ENCODE assay signal across 23 cellular contexts in genomic region chr6:106966229-106966628, GRCh38.
"Had no signal": no experiment of that assay in that cellular context is flagged by ENCODE, and none has a peak within 500 bp of the region (broad histone marks: within the 10 kb centered on the region; RNA-seq: fewer than 3 reads in every experiment).

No MANE protein-coding gene starts in this region.

- H3K4me3 Mint-ChIP-seq: activated B cell treated with CpG ODN at 0.5 μM for 24 hours; activated CD8-positive, alpha-beta T cell treated with anti-CD3 and anti-CD28 coated beads for 36 hours; activated naive CD8-positive, alpha-beta T cell; activated T-cell treated with anti-CD3 and anti-CD28 coated beads, Interleukin-2, amount 50 U/mL, for 4 hours; brain; natural killer cell treated with Interleukin-12 subunit alpha and Interleukin-12 subunit beta and Interleukin-15 and Interleukin-18, amount 100 ng/mL, for 72 hours had no signal

- DNase-seq: activated B cell treated with CpG ODN at 0.5 μM for 24 hours; activated CD4-positive, alpha-beta T cell treated with anti-CD3 and anti-CD28 coated beads for 48 hours; activated CD8-positive, alpha-beta T cell treated with anti-CD3 and anti-CD28 coated beads for 36 hours; activated effector memory CD4-positive, alpha-beta T cell treated with anti-CD3 and anti-CD28 coated beads, Interleukin-2, amount 50 U/mL, for 16 hours; activated T-cell treated with anti-CD3 and anti-CD28 coated beads, Interleukin-2, amount 50 U/mL, for 4 hours; amygdala; cortex of kidney; effector CD4-positive, alpha-beta T cell; left lung; mesenchymal stem cell; occipital lobe; stimulated activated CD4-positive, alpha-beta T cell treated with anti-CD3 and anti-CD28 coated beads, Interleukin-15, amount 100 ng/mL, for 24 hours; stimulated activated CD4-positive, alpha-beta T cell treated with anti-CD3 and anti-CD28 coated beads, Interleukin-4, amount 100 ng/mL, for 24 hours; stimulated activated naive CD4-positive, alpha-beta T cell; tibial artery had no signal

- H3K27me3 Mint-ChIP-seq: activated B cell treated with CpG ODN at 0.5 μM for 24 hours, brain, progenitor cell of endocrine pancreas had no signal

- H3K27ac ChIP-seq: left lung, right atrium auricular region, skin epidermis, tibial artery, vagina had no signal

- H3K36me3 Mint-ChIP-seq: activated naive CD8-positive, alpha-beta T cell; natural killer cell treated with Interleukin-12 subunit alpha and Interleukin-12 subunit beta and Interleukin-15 and Interleukin-18, amount 100 ng/mL, for 72 hours had no signal

- FAIRE-seq: islet of Langerhans had no signal

- ATAC-seq: activated CD8-positive, alpha-beta T cell treated with anti-CD3 and anti-CD28 coated beads for 36 hours; activated T-cell treated with anti-CD3 and anti-CD28 coated beads, Interleukin-2, amount 50 U/mL, for 4 hours; left lung; natural killer cell treated with Interleukin-12 subunit alpha and Interleukin-12 subunit beta and Interleukin-15 and Interleukin-18, amount 100 ng/mL, for 72 hours had no signal

- H3K9me3 ChIP-seq: left lung, right atrium auricular region, tibial artery, vagina had no signal

- H3K36me3 ChIP-seq: left lung, right atrium auricular region, tibial artery, vagina had no signal

- H3K27me3 ChIP-seq: right atrium auricular region, vagina had no signal

- H3K27ac Mint-ChIP-seq: activated B cell treated with CpG ODN at 0.5 μM for 24 hours; activated CD8-positive, alpha-beta T cell treated with anti-CD3 and anti-CD28 coated beads for 36 hours; activated naive CD8-positive, alpha-beta T cell; brain; natural killer cell treated with Interleukin-12 subunit alpha and Interleukin-12 subunit beta and Interleukin-15 and Interleukin-18, amount 100 ng/mL, for 72 hours had no signal

- H3K9me3 Mint-ChIP-seq: activated CD8-positive, alpha-beta T cell treated with anti-CD3 and anti-CD28 coated beads for 36 hours had no signal

- H3K4me1 ChIP-seq: left lung, right atrium auricular region, vagina had no signal

- H3K4me3 ChIP-seq: left lung, right atrium auricular region, skin epidermis, tibial artery, vagina had no signal
